Comparison of ENCODE assay signal across 1 cellular context in genomic region chr1:192803501-192803900, GRCh38.
TF ChIP-seq lines count a peak whose summit lies in the region.

No MANE protein-coding gene starts in this region.

TF ChIP-seq in H1, 55 proteins besides CTCF, POLR2A, EP300 and RAD21:
- TF ChIP-seq TEAD4 (IDR thresholded peaks at IDR 0.05; ENCODE audit: low read depth, low read length) (no peak), CREB1 (IDR thresholded peaks at IDR 0.05) (no peak), TCF12 (IDR thresholded peaks at IDR 0.05; ENCODE audit: low read depth, low read length) (no peak), POLR2AphosphoS5 (IDR thresholded peaks at IDR 0.05; ENCODE audit: low read depth, low read length) (no peak), KDM1A (IDR thresholded peaks at IDR 0.05; ENCODE audit: borderline replicate concordance, low read length) (no peak), JUN (IDR thresholded peaks at IDR 0.05; ENCODE audit: low read depth, low read length) (no peak), CHD1 (IDR thresholded peaks at IDR 0.05; ENCODE audit: low read depth, low read length) (no peak)
TF ChIP-seq in H1: peak in this region for 0.
